ENCODE assay signal across 10 cellular contexts in genomic region chr9:19440823-19441580, GRCh38. TPM values are rescaled to one million over a fixed set of nuclear protein-coding genes. Genes with fewer than 3 reads are reported as not detected.
DNase-seq lines count a peak whose midpoint lies in the region; ATAC-seq and TF ChIP-seq lines count a peak whose summit lies in the region.
"Had no signal": no experiment of that assay in that cellular context is flagged by ENCODE, and none has a peak within 500 bp of the region (broad histone marks: within the 10 kb centered on the region; RNA-seq: fewer than 3 reads in every experiment).

No MANE protein-coding gene starts in this region.

- H4K20me1 ChIP-seq in OCI-LY3 (ENCODE audit: insufficient read depth, low read length), result no peaks in the 10 kb centered on the region

- H2AFZ ChIP-seq in ACC112 (ENCODE audit: low read length, unreplicated experiment) (no peak overlapping the region), OCI-LY3 (ENCODE audit: low read depth, low read length) (peak overlapping the region; percentile 90)

- no peaks in the 10 kb centered on the region for H3K36me3 ChIP-seq in ACC112 (ENCODE audit: insufficient read depth, low read length)
- H3K36me3 ChIP-seq in OCI-LY3 (replicated peaks; ENCODE audit: low read depth, low read length), result no peaks in the 10 kb centered on the region
- H3K36me3 ChIP-seq in prostate gland, result no peaks in the 10 kb centered on the region

- H3K4me3 ChIP-seq in ACC112 (ENCODE audit: low read depth, low read length) (0 out of 2 replicates have a peak overlapping the region, but pooled peaks have one; percentile 60), OCI-LY3 (ENCODE audit: low read length) (peak overlapping the region; percentile 72), foreskin fibroblast (ENCODE audit: low read depth in 1 of 2, low read length in 2 of 2) (no peak overlapping the region), prostate gland (no peak overlapping the region)

- DNase-seq in foreskin fibroblast, result peak; percentile 20 to 38
- DNase-seq in NCI-H1048 (lab: John Stamatoyannopoulos, UW), result no peak
- DNase-seq in SW480 (ENCODE audit: low spot score), result no peak
- DNase-seq in prostate gland (ENCODE audit: low spot score), result no peak
- DNase-seq: endodermal cell had no signal

- no peak for TF ChIP-seq POLR2A in prostate gland (IDR thresholded peaks at IDR 0.05)

- intact Hi-C loops in prostate gland (cut with DNase I), result no loop called here

- H3K79me2 ChIP-seq in ACC112 (ENCODE audit: control insufficient read depth, insufficient read depth, low read length, unreplicated experiment) (no peaks in the 10 kb centered on the region), OCI-LY3 (ENCODE audit: low read length) (no peaks in the 10 kb centered on the region)

- ATAC-seq in GM19452 (IDR thresholded peaks at IDR 0.05; ENCODE audit: unreplicated experiment), result peak; percentile 14
- ATAC-seq in GM21526 (IDR thresholded peaks at IDR 0.05; ENCODE audit: low FRiP score, unreplicated experiment), result no peak

- WGBS in prostate gland, result 89% methylated on average over 5 of the region's 5 CpGs

- TF ChIP-seq CTCF in OCI-LY3 (IDR thresholded peaks at IDR 0.05; ENCODE audit: low read depth, low read length) (no peak), foreskin fibroblast (IDR thresholded peaks at IDR 0.05; ENCODE audit: low read depth, low read length) (no peak), prostate gland (IDR thresholded peaks at IDR 0.05) (no peak)

- H3K27ac ChIP-seq in ACC112 (ENCODE audit: low read depth, low read length), result no peak overlapping the region
- H3K27ac ChIP-seq in OCI-LY3 (ENCODE audit: low read length), result no peak overlapping the region
- no peak overlapping the region for H3K27ac ChIP-seq in prostate gland
- H3K27ac ChIP-seq: C4-2B had no signal

- H3K27me3 ChIP-seq in ACC112 (ENCODE audit: insufficient read depth, low read length) (no peaks in the 10 kb centered on the region), OCI-LY3 (ENCODE audit: low read depth, low read length) (no peaks in the 10 kb centered on the region), prostate gland (replicated peaks; ENCODE audit: insufficient read depth) (no peaks in the 10 kb centered on the region)

- peak overlapping the region; percentile 53; the same call in 1 of the 2 replicates for H3K9ac ChIP-seq in OCI-LY3 (ENCODE audit: low read length)

- H3K9me3 ChIP-seq in OCI-LY3 (ENCODE audit: insufficient read depth, low read length) (no peaks in the 10 kb centered on the region), prostate gland (no peaks in the 10 kb centered on the region)

- H3K4me2 ChIP-seq in OCI-LY3 (ENCODE audit: low read length), result peak overlapping the region; percentile 84

- H3K4me1 ChIP-seq in ACC112 (ENCODE audit: control insufficient read depth, insufficient read depth, low read length, unreplicated experiment) (no peaks in the 10 kb centered on the region), OCI-LY3 (ENCODE audit: low read length) (peaks cover 12% of the 10 kb centered on the region), prostate gland (replicated peaks) (no peaks in the 10 kb centered on the region)

RNA-seq across cellular contexts. Expression of gene ACER2, which starts 32.2 kb away (rescaled TPM):
- 10 to 100 TPM; 11.1 to 14.0 TPM for total RNA-seq in prostate gland

Comparison
In these comparisons a context has a peak if more than half of its experiments do, and no peak if none do; other contexts are left out.
1. H3K4me3 ChIP-seq: peak in ACC112 (single experiment) and OCI-LY3 (single experiment); none in foreskin fibroblast (0 of 2) and prostate gland (0 of 2).
2. DNase-seq: peak in foreskin fibroblast (2 of 2); none in NCI-H1048 (single experiment), SW480 (single experiment) and prostate gland (single experiment).